Comparison of ENCODE assay signal across 31 cellular contexts in the genomic region with DNA sequence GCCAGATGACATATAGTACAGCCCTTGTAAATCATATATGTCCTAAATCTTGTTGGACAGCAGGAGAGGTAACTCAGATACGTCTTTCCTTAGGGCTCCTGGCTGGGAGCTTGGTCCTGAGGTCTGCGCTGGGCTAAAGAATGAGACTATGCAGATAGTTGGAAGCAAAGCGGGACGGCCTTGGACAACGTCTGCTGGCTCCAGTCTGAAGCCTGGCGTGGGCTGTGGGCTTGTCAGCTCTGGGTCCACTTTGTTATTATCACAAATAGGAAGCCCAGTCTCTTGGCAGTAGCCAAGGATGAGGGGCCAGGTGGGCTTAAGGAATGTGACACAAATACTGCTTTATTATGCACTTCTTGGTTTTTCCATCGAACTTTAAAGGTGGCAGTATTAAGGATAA.
"Had no signal": no experiment of that assay in that cellular context is flagged by ENCODE, and none has a peak within 500 bp of the region (broad histone marks: within the 10 kb centered on the region; RNA-seq: fewer than 3 reads in every experiment).

No MANE protein-coding gene starts in this region.

- H3K27ac Mint-ChIP-seq: activated B cell treated with CpG ODN at 0.5 μM for 24 hours; activated CD4-positive, alpha-beta memory T cell treated with anti-CD3 and anti-CD28 coated beads for 36 hours; activated CD4-positive, alpha-beta T cell treated with anti-CD3 and anti-CD28 coated beads for 36 hours; activated CD4-positive, alpha-beta T cell treated with anti-CD3 and anti-CD28 coated beads, Interleukin-2, amount 10 ng/mL, durations not matched to agents 24 days and 14 days; activated naive CD4-positive, alpha-beta T cell treated with anti-CD3 and anti-CD28 coated beads, Interleukin-2, amount 10 ng/mL, durations not matched to agents 7 days and 5 days; activated naive CD4-positive, alpha-beta T cell treated with anti-CD3 and anti-CD28 coated beads, Interleukin-2, amount 50 U/mL, for 72 hours; activated naive CD8-positive, alpha-beta T cell treated with anti-CD3 and anti-CD28 coated beads, Interleukin-2, amount 10 ng/mL, durations not matched to agents 7 days and 5 days; activated T-cell treated with anti-CD3 and anti-CD28 coated beads, Interleukin-2, amount 50 U/mL, for 24 hours; activated T-cell treated with anti-CD3 and anti-CD28 coated beads, Interleukin-2, amount 50 U/mL, for 72 hours; T-helper 17 cell; T-helper 2 cell treated with Interferon-gamma antibody and Interleukin-4, amounts not matched to agents 5 μg/mL and 100 μg/mL, for 36 hours had no signal

- H3K9me3 Mint-ChIP-seq: activated B cell treated with CpG ODN at 0.5 μM for 24 hours; activated CD4-positive, alpha-beta memory T cell treated with anti-CD3 and anti-CD28 coated beads for 36 hours; activated naive CD4-positive, alpha-beta T cell treated with anti-CD3 and anti-CD28 coated beads, Interleukin-2, amount 10 ng/mL, durations not matched to agents 7 days and 5 days; activated naive CD4-positive, alpha-beta T cell treated with anti-CD3 and anti-CD28 coated beads, Interleukin-2, amount 50 U/mL, for 72 hours; activated naive CD8-positive, alpha-beta T cell treated with anti-CD3 and anti-CD28 coated beads, Interleukin-2, amount 10 ng/mL, durations not matched to agents 7 days and 5 days; activated T-cell treated with anti-CD3 and anti-CD28 coated beads, Interleukin-2, amount 50 U/mL, for 24 hours; activated T-cell treated with anti-CD3 and anti-CD28 coated beads, Interleukin-2, amount 50 U/mL, for 72 hours; T-helper 2 cell treated with Interferon-gamma antibody and Interleukin-4, amounts not matched to agents 5 μg/mL and 100 μg/mL, for 36 hours had no signal

- H3K4me3 Mint-ChIP-seq: activated B cell treated with CpG ODN at 0.5 μM for 24 hours; activated CD4-positive, alpha-beta memory T cell treated with anti-CD3 and anti-CD28 coated beads for 36 hours; activated CD4-positive, alpha-beta T cell treated with anti-CD3 and anti-CD28 coated beads for 36 hours; activated CD4-positive, alpha-beta T cell treated with anti-CD3 and anti-CD28 coated beads, Interleukin-2, amount 10 ng/mL, durations not matched to agents 24 days and 14 days; activated naive CD4-positive, alpha-beta T cell treated with anti-CD3 and anti-CD28 coated beads, Interleukin-2, amount 10 ng/mL, durations not matched to agents 7 days and 5 days; activated naive CD8-positive, alpha-beta T cell treated with anti-CD3 and anti-CD28 coated beads, Interleukin-2, amount 10 ng/mL, durations not matched to agents 7 days and 5 days; activated T-cell treated with anti-CD3 and anti-CD28 coated beads, Interleukin-2, amount 50 U/mL, for 24 hours; activated T-cell treated with anti-CD3 and anti-CD28 coated beads, Interleukin-2, amount 50 U/mL, for 72 hours; brain; T-helper 17 cell; T-helper 2 cell treated with Interferon-gamma antibody and Interleukin-4, amounts not matched to agents 5 μg/mL and 100 μg/mL, for 36 hours had no signal

- H3K4me1 ChIP-seq: ascending aorta, breast epithelium, colonic mucosa had no signal

- H3K4me1 Mint-ChIP-seq: activated CD4-positive, alpha-beta T cell treated with anti-CD3 and anti-CD28 coated beads for 36 hours; activated CD4-positive, alpha-beta T cell treated with anti-CD3 and anti-CD28 coated beads, Interleukin-2, amount 10 ng/mL, durations not matched to agents 24 days and 14 days; activated naive CD4-positive, alpha-beta T cell treated with anti-CD3 and anti-CD28 coated beads, Interleukin-2, amount 10 ng/mL, durations not matched to agents 7 days and 5 days had no signal

- H3K27me3 ChIP-seq: ascending aorta, breast epithelium, cardiac muscle cell, colonic mucosa, gastrocnemius medialis had no signal

- H3K27ac ChIP-seq: ascending aorta, breast epithelium, cardiac muscle cell, colonic mucosa, WERI-Rb-1 had no signal

- H3K9me3 ChIP-seq: ascending aorta, breast epithelium, colonic mucosa, gastrocnemius medialis had no signal

- H3K4me3 ChIP-seq: ascending aorta, breast epithelium, cardiac muscle cell, colonic mucosa had no signal

- H3K36me3 Mint-ChIP-seq: activated CD4-positive, alpha-beta memory T cell treated with anti-CD3 and anti-CD28 coated beads for 36 hours; activated naive CD4-positive, alpha-beta T cell treated with anti-CD3 and anti-CD28 coated beads, Interleukin-2, amount 10 ng/mL, durations not matched to agents 7 days and 5 days; activated naive CD4-positive, alpha-beta T cell treated with anti-CD3 and anti-CD28 coated beads, Interleukin-2, amount 50 U/mL, for 72 hours; activated naive CD8-positive, alpha-beta T cell treated with anti-CD3 and anti-CD28 coated beads, Interleukin-2, amount 10 ng/mL, durations not matched to agents 7 days and 5 days; brain had no signal

- H3K27me3 Mint-ChIP-seq: activated B cell treated with CpG ODN at 0.5 μM for 24 hours; activated CD4-positive, alpha-beta memory T cell treated with anti-CD3 and anti-CD28 coated beads for 36 hours; activated naive CD4-positive, alpha-beta T cell treated with anti-CD3 and anti-CD28 coated beads, Interleukin-2, amount 10 ng/mL, durations not matched to agents 7 days and 5 days; brain had no signal

- H3K36me3 ChIP-seq: ascending aorta, breast epithelium, cardiac muscle cell, colonic mucosa, gastrocnemius medialis, WERI-Rb-1 had no signal

- DNase-seq: activated B cell treated with CpG ODN at 0.5 μM for 24 hours; activated CD4-positive, alpha-beta memory T cell treated with anti-CD3 and anti-CD28 coated beads for 36 hours; activated CD4-positive, alpha-beta T cell treated with anti-CD3 and anti-CD28 coated beads for 36 hours; activated CD4-positive, alpha-beta T cell treated with anti-CD3 and anti-CD28 coated beads, Interleukin-2, amount 10 ng/mL, durations not matched to agents 24 days and 14 days; activated CD8-positive, alpha-beta memory T cell treated with anti-CD3 and anti-CD28 coated beads, Interleukin-2, amount 50 U/mL, for 48 hours; activated gamma-delta T cell; activated naive CD4-positive, alpha-beta T cell; activated naive CD4-positive, alpha-beta T cell treated with anti-CD3 and anti-CD28 coated beads, Interleukin-2, amount 10 ng/mL, durations not matched to agents 7 days and 5 days; activated naive CD8-positive, alpha-beta T cell treated with anti-CD3 and anti-CD28 coated beads, Interleukin-2, amount 10 ng/mL, durations not matched to agents 7 days and 5 days; activated T-cell treated with anti-CD3 and anti-CD28 coated beads for 4 hours; activated T-cell treated with anti-CD3 and anti-CD28 coated beads, Interleukin-2, amount 50 U/mL, for 24 hours; activated T-cell treated with anti-CD3 and anti-CD28 coated beads, Interleukin-2, amount 50 U/mL, for 72 hours; central memory CD4-positive, alpha-beta T cell; cerebellar nuclear complex; colonic mucosa; effector CD8-positive, alpha-beta T cell; foreskin fibroblast; gastrocnemius medialis; glutamatergic neuron; T-helper 1 cell; T-helper 17 cell; T1000; WERI-Rb-1 had no signal

- ATAC-seq: activated CD4-positive, alpha-beta T cell treated with anti-CD3 and anti-CD28 coated beads for 36 hours; activated CD4-positive, CD25-positive, alpha-beta regulatory T cell treated with anti-CD3 and anti-CD28 coated beads, Interleukin-2, amount 50 U/mL, for 24 hours; activated naive CD4-positive, alpha-beta T cell treated with anti-CD3 and anti-CD28 coated beads, Interleukin-2, amount 50 U/mL, for 72 hours; activated T-cell treated with anti-CD3 and anti-CD28 coated beads, Interleukin-2, amount 50 U/mL, for 72 hours; esophagus mucosa; T-helper 17 cell had no signal
